Comparison of ENCODE assay signal across 8 cellular contexts in the genomic region with DNA sequence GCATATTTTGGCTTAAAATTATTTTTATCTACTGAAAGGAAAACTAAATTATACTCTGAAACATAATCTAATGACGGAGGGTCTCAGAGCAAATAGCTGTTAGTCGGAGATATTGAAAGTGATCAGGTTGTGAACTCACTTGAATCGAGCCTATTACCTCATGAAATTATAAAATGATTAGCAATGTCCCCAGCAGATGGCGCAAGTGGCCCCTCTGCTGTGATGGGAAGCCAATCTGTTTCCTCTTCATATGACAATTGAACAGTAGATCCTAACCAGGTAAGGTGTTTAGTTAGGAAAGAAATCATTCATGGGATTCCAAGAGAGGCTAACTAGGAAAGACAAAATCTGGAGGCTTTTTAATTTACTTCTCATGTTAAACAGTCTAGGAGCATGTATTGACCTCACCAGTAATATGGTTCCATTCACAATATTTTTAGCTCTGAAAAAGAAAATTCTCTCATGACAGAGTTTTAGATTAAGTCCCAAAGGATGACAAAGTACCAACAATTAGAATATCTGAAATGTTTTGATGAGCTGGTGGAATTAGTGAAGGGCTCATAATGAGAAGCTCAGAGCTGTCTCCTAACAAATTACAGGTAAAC. TPM values are rescaled to one million over a fixed set of nuclear protein-coding genes. Genes with fewer than 3 reads are reported as not detected.
DNase-seq lines count a peak whose midpoint lies in the region; ATAC-seq and TF ChIP-seq lines count a peak whose summit lies in the region.

No MANE protein-coding gene starts in this region.

- H3K9me3 ChIP-seq in neural progenitor cell (ENCODE audit: low read depth) (no peaks in the 10 kb centered on the region), stomach (no peaks in the 10 kb centered on the region)

- DNase-seq in GM12864 (ENCODE audit: low read depth) (peak; percentile 25), LNCaP clone FGC (ENCODE audit: low read depth) (peak; percentile 28), RPMI8226 (peak; percentile 81), fibroblast of peridontal ligament (ENCODE audit: extremely low read depth) (peak; percentile 75), neural progenitor cell (ENCODE audit: low spot score) (peak; percentile 74), stomach (peak; percentile 87)
- DNase-seq in activated T-cell treated with anti-CD3 and anti-CD28 coated beads, Interleukin-2, amount 50 U/mL, for 72 hours: peak; percentile 71 to 77

- H3K79me2 ChIP-seq in neural progenitor cell (ENCODE audit: low read depth): no peaks in the 10 kb centered on the region

- no peaks in the 10 kb centered on the region for H3K4me1 Mint-ChIP-seq in activated T-cell treated with anti-CD3 and anti-CD28 coated beads, Interleukin-2, amount 50 U/mL, for 72 hours (ENCODE audit: low read depth)
- H3K4me1 Mint-ChIP-seq in neural progenitor cell: no peaks in the 10 kb centered on the region

- no peaks in the 10 kb centered on the region for H3K4me1 ChIP-seq in neural progenitor cell
- H3K4me1 ChIP-seq in stomach: no peaks in the 10 kb centered on the region

- H3K36me3 ChIP-seq in neural progenitor cell (no peaks in the 10 kb centered on the region), stomach (no peaks in the 10 kb centered on the region)

- no peaks in the 10 kb centered on the region for H3K36me3 Mint-ChIP-seq in activated T-cell treated with anti-CD3 and anti-CD28 coated beads, Interleukin-2, amount 50 U/mL, for 72 hours (ENCODE audit: insufficient read depth in 2 of 2)
- no peaks in the 10 kb centered on the region for H3K36me3 Mint-ChIP-seq in neural progenitor cell

- 2 to 3% (median 3%) methylated on average over 4 of the region's 4 CpGs for WGBS in stomach, 5 donors

- no peak overlapping the region for H2AFZ ChIP-seq in neural progenitor cell (replicated peaks)

- TF ChIP-seq POLR2A in stomach (IDR thresholded peaks at IDR 0.05): no peak

- H3K9me3 Mint-ChIP-seq in activated T-cell treated with anti-CD3 and anti-CD28 coated beads, Interleukin-2, amount 50 U/mL, for 72 hours: no peaks in the 10 kb centered on the region
- H3K9me3 Mint-ChIP-seq in neural progenitor cell: no peaks in the 10 kb centered on the region

- no peaks in the 10 kb centered on the region for H3K27me3 ChIP-seq in neural progenitor cell
- no peaks in the 10 kb centered on the region for H3K27me3 ChIP-seq in stomach

- H3K27ac Mint-ChIP-seq in activated T-cell treated with anti-CD3 and anti-CD28 coated beads, Interleukin-2, amount 50 U/mL, for 72 hours: no peak overlapping the region
- no peak overlapping the region for H3K27ac Mint-ChIP-seq in neural progenitor cell

- no peaks in the 10 kb centered on the region for H3F3A ChIP-seq in neural progenitor cell (ENCODE audit: low read depth)

- H4K20me1 ChIP-seq in neural progenitor cell (ENCODE audit: low read depth): no peaks in the 10 kb centered on the region

- intact Hi-C loops in stomach (cut with DNase I; ENCODE audit: low total_unique reads): loop anchor here (5.0 to 10.0 kb wide), 2 partner anchors 54 to 97 kb away; no protein-coding TSS in a partner anchor

- no peak overlapping the region for H3K4me3 Mint-ChIP-seq in activated T-cell treated with anti-CD3 and anti-CD28 coated beads, Interleukin-2, amount 50 U/mL, for 72 hours
- no peak overlapping the region for H3K4me3 Mint-ChIP-seq in neural progenitor cell

- TF ChIP-seq CTCF in GM12864 (IDR thresholded peaks at IDR 0.05; ENCODE audit: low read depth, low read length, missing control alignments) (peak; percentile 62), LNCaP clone FGC (IDR thresholded peaks at IDR 0.05; ENCODE audit: control insufficient read depth, extremely low read depth, insufficient read depth) (peak; percentile 77), neural progenitor cell (IDR thresholded peaks at IDR 0.05) (peak; percentile 92), stomach (IDR thresholded peaks at IDR 0.05) (peak in 5 of 7 experiments; percentile 44 to 88 (median 76))

- H3K4me3 ChIP-seq in GM12864 (ENCODE audit: low read depth, low read length): no peak overlapping the region
- H3K4me3 ChIP-seq in LNCaP clone FGC (ENCODE audit: low read depth, low read length): no peak overlapping the region
- no peak overlapping the region for H3K4me3 ChIP-seq in neural progenitor cell
- no peak overlapping the region for H3K4me3 ChIP-seq in stomach

- H3K27ac ChIP-seq in neural progenitor cell: no peak overlapping the region
- H3K27ac ChIP-seq in stomach: no peak overlapping the region

- no peak overlapping the region for H3K9ac ChIP-seq in neural progenitor cell

- ATAC-seq in activated T-cell treated with anti-CD3 and anti-CD28 coated beads, Interleukin-2, amount 50 U/mL, for 72 hours (replicated peaks in 1 of 2): peak; percentile 51
- ATAC-seq in GM21717 (IDR thresholded peaks at IDR 0.05; ENCODE audit: unreplicated experiment): no peak

- no peak for TF ChIP-seq EP300 in stomach (IDR thresholded peaks at IDR 0.05)

- no peak overlapping the region for H3K4me2 ChIP-seq in neural progenitor cell

- no peaks in the 10 kb centered on the region for H3K27me3 Mint-ChIP-seq in activated T-cell treated with anti-CD3 and anti-CD28 coated beads, Interleukin-2, amount 50 U/mL, for 72 hours (ENCODE audit: low read depth)
- H3K27me3 Mint-ChIP-seq in neural progenitor cell (ENCODE audit: insufficient read depth, low read depth): peaks cover 3% of the 10 kb centered on the region

RNA-seq across cellular contexts. Expression of a gene that starts 29.9 kb away (rescaled TPM):
- 10 to 100 TPM; 43.5 to 61.2 TPM for total RNA-seq in activated T-cell treated with anti-CD3 and anti-CD28 coated beads, Interleukin-2, amount 50 U/mL, for 72 hours
- 12.2 and 17.3 TPM in 2 replicates for total RNA-seq in neural progenitor cell (ENCODE audit: low replicate concordance)
- 10 to 100 TPM; 15.2 to 82.0 (median 53.8) TPM for total RNA-seq in stomach
- polyA plus RNA-seq in stomach: 10 to 100 TPM; 17.3 to 20.6 (median 19.6) TPM

RNA-seq across cellular contexts. Expression of a gene that starts 43.3 kb away (rescaled TPM):
- 10 to 100 TPM; 19.2 to 20.2 TPM for total RNA-seq in activated T-cell treated with anti-CD3 and anti-CD28 coated beads, Interleukin-2, amount 50 U/mL, for 72 hours
- total RNA-seq in neural progenitor cell (ENCODE audit: low replicate concordance): 41.9 and 85.3 TPM in 2 replicates
- 100 to 1,000 TPM in 3 of 5 donors, 10 to 100 TPM in 2; 75.2 to 263 (median 138) TPM for total RNA-seq in stomach
- polyA plus RNA-seq in stomach: 10 to 100 TPM; 61.0 to 79.9 (median 64.5) TPM

Comparison
In these comparisons a context has a peak if more than half of its experiments do, and no peak if none do; other contexts are left out.
1. DNase-seq: peak in every context shown above with its lines; median percentile 87 in stomach; 81 in RPMI8226; 75 in fibroblast of peridontal ligament; 74 in activated T-cell treated with anti-CD3 and anti-CD28 coated beads, Interleukin-2, amount 50 U/mL, for 72 hours; 74 in neural progenitor cell; 28 in LNCaP clone FGC; 25 in GM12864.